ENCODE assay signal across 2 cellular contexts in genomic region chr4:165462009-165462408, GRCh38.
A peak's percentile ranks its signal among the peaks of the same experiment; 100 is the strongest.
TF ChIP-seq lines count a peak whose summit lies in the region.

No MANE protein-coding gene starts in this region.

TF ChIP-seq in HepG2, 621 proteins besides CTCF, POLR2A, EP300 and RAD21:
- TF ChIP-seq ZNF264 (CRISPR knock-in tag; IDR thresholded peaks at IDR 0.05) = no peak
- peak; percentile 3; the same call in 1 of the 2 replicates for TF ChIP-seq STAG1 (CRISPR knock-in tag; IDR thresholded peaks at IDR 0.05)

TF ChIP-seq in K562, 482 proteins besides CTCF, POLR2A, EP300 and RAD21:
- no peak for TF ChIP-seq HEY1 (CRISPR knock-in tag; IDR thresholded peaks at IDR 0.05; ENCODE audit: borderline replicate concordance)
